ENCODE assay signal across 23 cellular contexts in genomic region chr1:204415351-204415750, GRCh38.
"Had no signal": no experiment of that assay in that cellular context is flagged by ENCODE, and none has a peak within 500 bp of the region (broad histone marks: within the 10 kb centered on the region; RNA-seq: fewer than 3 reads in every experiment).

No MANE protein-coding gene starts in this region.

- H3K27ac Mint-ChIP-seq: activated T-helper 17 cell treated with anti-CD3 and anti-CD28 coated beads, Interleukin-2, amount 50 U/mL, for 72 hours; nephron progenitor cell had no signal

- H3K27ac ChIP-seq: neutrophil, ovary, VCaP had no signal

- DNase-seq: activated CD4-positive, alpha-beta T cell treated with anti-CD3 and anti-CD28 coated beads for 4 hours; activated CD4-positive, alpha-beta T cell treated with anti-CD3 and anti-CD28 coated beads, Interleukin-2, amount 50 U/mL, for 4 hours; activated gamma-delta T cell treated with Interleukin-2 at 50 U/mL for 16 hours; activated naive CD4-positive, alpha-beta T cell treated with anti-CD3 and anti-CD28 coated beads, Interleukin-2, amount 50 U/mL, for 16 hours; activated T-cell treated with anti-CD3 and anti-CD28 coated beads, Interleukin-2, amount 50 U/mL, for 1 hour; amygdala; effector CD8-positive, alpha-beta T cell; left cardiac atrium; mammary epithelial cell; nephron progenitor cell; ovary; stimulated activated CD4-positive, alpha-beta T cell treated with anti-CD3 and anti-CD28 coated beads, Interleukin-12 subunit alpha, Interleukin-12 subunit beta, amount 100 ng/mL, for 4 hours; stimulated activated CD4-positive, alpha-beta T cell treated with anti-CD3 and anti-CD28 coated beads, Interleukin-4, amount 100 ng/mL, for 1 hour; T-helper 1 cell had no signal

- H3K4me3 ChIP-seq: ovary, skin epidermis, tibial nerve had no signal

- H3K36me3 ChIP-seq: neutrophil, ovary, tibial nerve had no signal

- H3K27me3 Mint-ChIP-seq: activated T-helper 17 cell treated with anti-CD3 and anti-CD28 coated beads, Interleukin-2, amount 50 U/mL, for 72 hours; central memory CD8-positive, alpha-beta T cell; progenitor cell of endocrine pancreas; stimulated activated naive CD8-positive, alpha-beta T cell treated with anti-CD3 and anti-CD28 coated beads, Interleukin-15, Interleukin-2, amounts not matched to agents 100 ng/mL and 50 ng/mL, for 24 hours had no signal

- ATAC-seq: activated T-helper 17 cell treated with anti-CD3 and anti-CD28 coated beads, Interleukin-2, amount 50 U/mL, for 72 hours; left cardiac atrium; sciatic nerve had no signal

- H3K4me3 Mint-ChIP-seq: activated T-helper 17 cell treated with anti-CD3 and anti-CD28 coated beads, Interleukin-2, amount 50 U/mL, for 72 hours; central memory CD8-positive, alpha-beta T cell; nephron progenitor cell; stimulated activated naive CD8-positive, alpha-beta T cell treated with anti-CD3 and anti-CD28 coated beads, Interleukin-15, Interleukin-2, amounts not matched to agents 100 ng/mL and 50 ng/mL, for 24 hours had no signal

- H3K27me3 ChIP-seq: ovary, tibial nerve had no signal

- H3K9me3 ChIP-seq: neutrophil, ovary, tibial nerve had no signal

- H3K9me3 Mint-ChIP-seq: activated T-helper 17 cell treated with anti-CD3 and anti-CD28 coated beads, Interleukin-2, amount 50 U/mL, for 72 hours; central memory CD8-positive, alpha-beta T cell; nephron progenitor cell; stimulated activated naive CD8-positive, alpha-beta T cell treated with anti-CD3 and anti-CD28 coated beads, Interleukin-15, Interleukin-2, amounts not matched to agents 100 ng/mL and 50 ng/mL, for 24 hours had no signal
